8 cellular contexts compared by ENCODE assay signal in genomic region chr1:146409817-146410441, GRCh38.
DNase-seq lines count a peak whose midpoint lies in the region; ATAC-seq and TF ChIP-seq lines count a peak whose summit lies in the region.
"Not testable (repeated sequence)": the region's sequence is repeated elsewhere in the genome, so short reads cannot be mapped to it uniquely, and the experiment has no call there.

No MANE protein-coding gene starts in this region.

- not testable (repeated sequence) for H3K9me3 ChIP-seq in Peyer's patch; stomach smooth muscle (ENCODE audit: control insufficient read depth in 2 of 2, low read length in 2 of 2)

- peak overlapping the region; percentile 58 to 68 for H3K9ac ChIP-seq in stomach smooth muscle (ENCODE audit: low read length in 2 of 2)

- H3K27me3 Mint-ChIP-seq in activated naive CD8-positive, alpha-beta T cell; effector memory CD8-positive, alpha-beta T cell; nephron progenitor cell (ENCODE audit: low read depth, poor library complexity): not testable (repeated sequence)

- not testable (repeated sequence) for H3K36me3 Mint-ChIP-seq in activated naive CD8-positive, alpha-beta T cell; effector memory CD8-positive, alpha-beta T cell (ENCODE audit: insufficient read depth); nephron progenitor cell (ENCODE audit: low read depth)

- peak overlapping the region in 3 of 4 donors; percentile 36 to 72 (median 45) for H3K27ac ChIP-seq in Peyer's patch
- H3K27ac ChIP-seq in stomach smooth muscle (ENCODE audit: low read length): peak overlapping the region; percentile 46

- not testable (repeated sequence) for H3K27me3 ChIP-seq in Peyer's patch; stomach smooth muscle (ENCODE audit: control insufficient read depth in 1 of 2, insufficient read depth in 2 of 2, low read length in 2 of 2)

- not testable (repeated sequence) for H3K4me1 ChIP-seq in Peyer's patch; stomach smooth muscle (ENCODE audit: control insufficient read depth, insufficient read depth, low read length)

- peak overlapping the region; percentile 43 for H3K4me3 Mint-ChIP-seq in activated naive CD8-positive, alpha-beta T cell
- H3K4me3 Mint-ChIP-seq in effector memory CD8-positive, alpha-beta T cell: peak overlapping the region; percentile 62 to 72
- H3K4me3 Mint-ChIP-seq in nephron progenitor cell: peak overlapping the region; percentile 79

- peak; percentile 51 for ATAC-seq in HG03439 (IDR thresholded peaks at IDR 0.05; ENCODE audit: unreplicated experiment)
- peak; percentile 70 for ATAC-seq in effector memory CD8-positive, alpha-beta T cell (replicated peaks)

- H3K9me3 Mint-ChIP-seq in activated naive CD8-positive, alpha-beta T cell (ENCODE audit: low read depth); effector memory CD8-positive, alpha-beta T cell; nephron progenitor cell: not testable (repeated sequence)

- not testable (repeated sequence) for H3K36me3 ChIP-seq in Peyer's patch; stomach smooth muscle (ENCODE audit: control insufficient read depth in 2 of 2, insufficient read depth in 2 of 2, low read length in 2 of 2)

- H3K4me3 ChIP-seq in Peyer's patch (peak overlapping the region in 2 of 4 donors; percentile 21 to 25), stomach smooth muscle (ENCODE audit: low read length in 2 of 2) (peak overlapping the region; percentile 49 to 61)

- H3K4me1 Mint-ChIP-seq in activated naive CD8-positive, alpha-beta T cell (ENCODE audit: low read depth); nephron progenitor cell: not testable (repeated sequence)
- peaks cover 5 to 11% of the 10 kb centered on the region in 2 donors for H3K4me1 Mint-ChIP-seq in effector memory CD8-positive, alpha-beta T cell (ENCODE audit: low read depth in 2 of 2)

- peak; percentile 58 for DNase-seq in DMS79 (lab: John Stamatoyannopoulos, UW)
- peak in 1 of 3 donors; percentile 54 for DNase-seq in Peyer's patch
- DNase-seq in effector memory CD8-positive, alpha-beta T cell: not testable (repeated sequence)
- DNase-seq in iPS DF 19.7 (ENCODE audit: low read depth, low spot score): peak; percentile 93
- peak; percentile 34 for DNase-seq in nephron progenitor cell

- TF ChIP-seq CTCF in Peyer's patch (IDR thresholded peaks at IDR 0.05); nephron progenitor cell (IDR thresholded peaks at IDR 0.05): not testable (repeated sequence)

- TF ChIP-seq POLR2A in Peyer's patch (IDR thresholded peaks at IDR 0.05): peak; percentile 19 to 67

- H3K27ac Mint-ChIP-seq in activated naive CD8-positive, alpha-beta T cell: peak overlapping the region; percentile 91
- H3K27ac Mint-ChIP-seq in effector memory CD8-positive, alpha-beta T cell: peak overlapping the region; percentile 86 to 95
- H3K27ac Mint-ChIP-seq in nephron progenitor cell: peak overlapping the region; percentile 100
